ENCODE assay signal across 8 cellular contexts in the genomic region with DNA sequence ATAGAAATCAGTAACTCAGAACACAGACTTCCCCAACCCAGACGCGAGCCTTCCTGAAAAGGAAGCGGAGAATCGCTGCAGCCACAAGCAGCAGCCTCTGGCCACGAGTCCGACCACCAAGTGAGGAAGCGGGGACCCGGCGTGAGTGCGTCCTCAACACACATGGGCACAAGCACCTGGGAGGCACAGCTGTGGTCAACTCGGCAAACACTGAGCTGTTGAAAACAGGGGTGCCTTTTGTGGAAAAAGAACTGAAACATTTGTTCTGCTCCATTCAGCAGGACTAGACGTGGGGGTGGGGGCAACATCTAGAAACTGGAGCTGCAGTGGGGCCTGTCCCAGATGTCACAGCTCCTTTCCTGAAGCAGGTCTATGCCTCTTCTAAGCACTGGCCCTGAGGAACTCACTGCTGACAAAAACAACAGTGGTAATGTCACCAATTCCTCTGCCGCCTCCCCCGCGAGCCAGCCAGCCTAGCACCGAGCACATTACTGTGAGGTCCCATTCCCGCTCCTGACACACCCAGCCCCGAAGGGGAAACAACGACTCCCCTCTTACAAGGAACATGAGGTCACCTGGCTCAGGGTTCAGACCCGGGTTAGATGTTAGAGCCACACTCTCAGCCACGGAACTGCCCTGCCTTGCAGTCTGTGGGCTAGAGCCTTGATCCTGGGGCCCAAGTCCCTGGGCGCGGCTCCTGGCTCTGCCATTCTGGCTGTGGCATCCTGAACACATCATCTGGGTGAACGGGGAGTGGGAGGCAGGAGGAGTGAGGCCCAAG. TPM values are rescaled to one million over a fixed set of nuclear protein-coding genes. Genes with fewer than 3 reads are reported as not detected.
DNase-seq lines count a peak whose midpoint lies in the region; ATAC-seq and TF ChIP-seq lines count a peak whose summit lies in the region.

No MANE protein-coding gene starts in this region.

- H3K4me3 ChIP-seq in heart right ventricle = no peak overlapping the region

- DNase-seq in activated T-cell treated with anti-CD3 and anti-CD28 coated beads, Interleukin-2, amount 50 U/mL, for 72 hours = peak in 1 of 2 donors; percentile 34
- peak; percentile 76 for DNase-seq in stimulated activated CD4-positive, alpha-beta T cell treated with anti-CD3 and anti-CD28 coated beads, Interleukin-15, amount 100 ng/mL, for 24 hours
- DNase-seq in endothelial cell (ENCODE audit: low spot score) = no peak
- DNase-seq in NCI-H2171 treated with DMSO at 0.1 percent for 48 hours (lab: John Stamatoyannopoulos, UW) = no peak
- no peak for DNase-seq in heart right ventricle

- peaks cover 11 to 77% (median 39%) of the 10 kb centered on the region in 9 donors for H3K4me1 ChIP-seq in heart right ventricle

- H3K9me3 Mint-ChIP-seq in activated T-cell treated with anti-CD3 and anti-CD28 coated beads, Interleukin-2, amount 50 U/mL, for 72 hours = no peaks in the 10 kb centered on the region
- no peaks in the 10 kb centered on the region for H3K9me3 Mint-ChIP-seq in endothelial cell (ENCODE audit: unreplicated experiment)

- H3K36me3 Mint-ChIP-seq in activated T-cell treated with anti-CD3 and anti-CD28 coated beads, Interleukin-2, amount 50 U/mL, for 72 hours (ENCODE audit: insufficient read depth in 2 of 2) = peaks cover 7 to 29% of the 10 kb centered on the region in 2 donors
- H3K36me3 Mint-ChIP-seq in endothelial cell (ENCODE audit: low read depth, unreplicated experiment) = peaks cover 5% of the 10 kb centered on the region

- H3K9me3 ChIP-seq in heart right ventricle = no peaks in the 10 kb centered on the region

- intact Hi-C loops in heart right ventricle (cut with DNase I) = loop anchor here in 5 of 10 donors (5.0 to 10.0 kb wide), 6 partner anchors 53 to 223 kb away; partner anchors contain the start of gene IL4R (in 2 of the 5)

- H3K27me3 Mint-ChIP-seq in activated T-cell treated with anti-CD3 and anti-CD28 coated beads, Interleukin-2, amount 50 U/mL, for 72 hours (ENCODE audit: low read depth) = no peaks in the 10 kb centered on the region
- H3K27me3 Mint-ChIP-seq in endothelial cell (ENCODE audit: unreplicated experiment) = peaks cover 10% of the 10 kb centered on the region

- 85 to 87% methylated on average over 24 of the region's 24 CpGs for WGBS in heart right ventricle, 2 donors

- peak overlapping the region; percentile 96 for H3K27ac Mint-ChIP-seq in activated T-cell treated with anti-CD3 and anti-CD28 coated beads, Interleukin-2, amount 50 U/mL, for 72 hours
- H3K27ac Mint-ChIP-seq in endothelial cell (ENCODE audit: unreplicated experiment) = no peak overlapping the region

- peaks cover 79% of the 10 kb centered on the region for H3K4me1 Mint-ChIP-seq in activated T-cell treated with anti-CD3 and anti-CD28 coated beads, Interleukin-2, amount 50 U/mL, for 72 hours (ENCODE audit: low read depth)
- H3K4me1 Mint-ChIP-seq in endothelial cell (ENCODE audit: unreplicated experiment) = peaks cover 19% of the 10 kb centered on the region

- peak overlapping the region in 1 of 10 donors; percentile 61 for H3K27ac ChIP-seq in heart right ventricle

- TF ChIP-seq CTCF in endothelial cell (IDR thresholded peaks at IDR 0.05; ENCODE audit: unreplicated experiment) (no peak), heart right ventricle (IDR thresholded peaks at IDR 0.05) (no peak)

- H3K27me3 ChIP-seq in heart right ventricle = no peaks in the 10 kb centered on the region

- peaks cover 0 to 44% (median 9%) of the 10 kb centered on the region in 9 donors for H3K36me3 ChIP-seq in heart right ventricle

- ATAC-seq in GM18909 (IDR thresholded peaks at IDR 0.05; ENCODE audit: poor library complexity, unreplicated experiment) (peak; percentile 63), HG03139 (IDR thresholded peaks at IDR 0.05; ENCODE audit: unreplicated experiment) (peak; percentile 41), GM19324 (IDR thresholded peaks at IDR 0.05; ENCODE audit: low FRiP score, unreplicated experiment) (no peak), heart right ventricle (no peak)
- ATAC-seq in activated T-cell treated with anti-CD3 and anti-CD28 coated beads, Interleukin-2, amount 50 U/mL, for 72 hours (replicated peaks in 1 of 2) = no peak

- H3K4me3 Mint-ChIP-seq in activated T-cell treated with anti-CD3 and anti-CD28 coated beads, Interleukin-2, amount 50 U/mL, for 72 hours = peak overlapping the region; percentile 80 to 85
- no peak overlapping the region for H3K4me3 Mint-ChIP-seq in endothelial cell (ENCODE audit: unreplicated experiment)

RNA-seq across cellular contexts. Expression of gene KDM8, which starts 28.9 kb away (rescaled TPM):
- total RNA-seq in activated T-cell treated with anti-CD3 and anti-CD28 coated beads, Interleukin-2, amount 50 U/mL, for 72 hours = 10 to 100 TPM; 12.8 to 16.2 TPM
- total RNA-seq in endothelial cell (ENCODE audit: unreplicated experiment) = 5.7 TPM
- total RNA-seq in heart right ventricle = 1 to 10 TPM; 2.6 to 4.5 (median 3.3) TPM
- 1 to 10 TPM; 1.5 to 5.8 TPM for polyA plus RNA-seq in heart right ventricle

RNA-seq across cellular contexts. Expression of gene NSMCE1, which starts 36.3 kb away (rescaled TPM):
- 100 to 1,000 TPM; 119 to 165 TPM for total RNA-seq in activated T-cell treated with anti-CD3 and anti-CD28 coated beads, Interleukin-2, amount 50 U/mL, for 72 hours
- total RNA-seq in endothelial cell (ENCODE audit: unreplicated experiment) (21.0 TPM), heart right ventricle (10 to 100 TPM; 33.5 to 46.3 (median 38.1) TPM)
- polyA plus RNA-seq in heart right ventricle = 10 to 100 TPM; 36.1 to 57.1 TPM

Comparison
In these comparisons a context has a peak if more than half of its experiments do, and no peak if none do; other contexts are left out.
1. ATAC-seq: peak in GM18909 (single experiment) and HG03139 (single experiment); none in activated T-cell treated with anti-CD3 and anti-CD28 coated beads, Interleukin-2, amount 50 U/mL, for 72 hours (0 of 2), GM19324 (single experiment) and heart right ventricle (0 of 8).